In genomic region chr7:26397786-26398435, GRCh38 we compare ENCODE assay signal across 1 cellular context.
TF ChIP-seq lines count a peak whose summit lies in the region.

No MANE protein-coding gene starts in this region.

TF ChIP-seq in GM12878, 131 proteins besides CTCF, POLR2A, EP300 and RAD21 (continued from another document):
- TF ChIP-seq E2F8 (IDR thresholded peaks at IDR 0.05; ENCODE audit: low read depth, partially characterized antibody), result no peak
- peak in 1 of 2 experiments; percentile 70; a peak in 1 of 4 replicates for TF ChIP-seq BHLHE40 (IDR thresholded peaks at IDR 0.05; ENCODE audit: borderline replicate concordance in 1 of 2, low read depth in 2 of 2, low read length in 1 of 2)
- TF ChIP-seq TBL1XR1 (IDR thresholded peaks at IDR 0.05; ENCODE audit: low read depth, low read length), result no peak
- TF ChIP-seq SPI1 (IDR thresholded peaks at IDR 0.05; ENCODE audit: borderline replicate concordance, insufficient read depth, low read depth, low read length), result no peak
- TF ChIP-seq HCFC1 (IDR thresholded peaks at IDR 0.05; ENCODE audit: low read length), result 0 out of 2 replicates have a peak, but pooled peaks have one; percentile 5
- no peak for TF ChIP-seq REST (IDR thresholded peaks at IDR 0.05; ENCODE audit: low read depth, low read length)
- no peak for TF ChIP-seq HDGF (IDR thresholded peaks at IDR 0.05)
- TF ChIP-seq CHD4 (IDR thresholded peaks at IDR 0.05), result no peak
- 0 out of 2 replicates have a peak, but pooled peaks have one; percentile 8 for TF ChIP-seq NKRF (conservative IDR thresholded peaks at IDR 0.05)
- TF ChIP-seq ESRRA (IDR thresholded peaks at IDR 0.05; ENCODE audit: low read length), result no peak
- peak; percentile 98 for TF ChIP-seq GATAD2B (conservative IDR thresholded peaks at IDR 0.05; ENCODE audit: low read depth)
- no peak for TF ChIP-seq RBBP5 (conservative IDR thresholded peaks at IDR 0.05)
- 0 out of 2 replicates have a peak, but pooled peaks have one; percentile 28 for TF ChIP-seq YY1 (IDR thresholded peaks at IDR 0.05; ENCODE audit: low read depth, low read length)
- 0 out of 4 replicates have a peak, but pooled peaks have one; percentile 10 to 18 for TF ChIP-seq IKZF2 (IDR thresholded peaks at IDR 0.05)
- no peak for TF ChIP-seq SKIL (IDR thresholded peaks at IDR 0.05; ENCODE audit: low read depth, poor library complexity, severe bottlenecking)
